In genomic region chr15:41904487-41905359, GRCh38 we compare ENCODE assay signal across 8 cellular contexts. TPM values are rescaled to one million over a fixed set of nuclear protein-coding genes. Genes with fewer than 3 reads are reported as not detected.
DNase-seq lines count a peak whose midpoint lies in the region; ATAC-seq and TF ChIP-seq lines count a peak whose summit lies in the region.

No MANE protein-coding gene starts in this region.

- CTCF ChIA-PET in PC-3 (lab: Charles Lee): interaction anchor here (0.6 to 1.5 kb wide), 6 partner anchors 23 to 209 kb away, joined by 3 to 16 read pairs (median 5); partner anchors contain the start of genes EHD4 and MAPKBP1

- H3K36me3 ChIP-seq in DND-41 (ENCODE audit: insufficient read depth, low read length): no peaks in the 10 kb centered on the region
- H3K36me3 ChIP-seq in PC-3 (ENCODE audit: low read depth, low read length): peaks cover 51% of the 10 kb centered on the region
- H3K36me3 ChIP-seq in esophagus squamous epithelium: peaks cover 25 to 86% (median 26%) of the 10 kb centered on the region in 3 donors
- H3K36me3 ChIP-seq in stomach: peaks cover 22 to 84% (median 60%) of the 10 kb centered on the region in 4 donors

- 36 to 80% methylated on average over 2 to 8 of the region's 14 CpGs for WGBS in esophagus squamous epithelium, 2 donors
- WGBS in stomach, 5 donors: 57 to 63% (median 62%) methylated on average over 13 to 14 of the region's 14 CpGs

- H4K20me1 ChIP-seq in DND-41 (ENCODE audit: insufficient read depth, low read length): no peaks in the 10 kb centered on the region
- H4K20me1 ChIP-seq in PC-3 (ENCODE audit: low read length): no peaks in the 10 kb centered on the region

- H2AFZ ChIP-seq in DND-41 (ENCODE audit: low read depth, low read length) (no peak overlapping the region), PC-3 (ENCODE audit: low read length) (no peak overlapping the region)

- no peaks in the 10 kb centered on the region for H3K9me3 Mint-ChIP-seq in nephron progenitor cell

- H3K4me2 ChIP-seq in DND-41 (ENCODE audit: insufficient read depth, low read length) (no peak overlapping the region), PC-3 (ENCODE audit: low read length) (no peak overlapping the region)

- peak overlapping the region; percentile 81 for H3K27ac Mint-ChIP-seq in nephron progenitor cell

- TF ChIP-seq POLR2A in esophagus squamous epithelium (IDR thresholded peaks at IDR 0.05) (no peak), stomach (IDR thresholded peaks at IDR 0.05) (no peak)

- H3F3A ChIP-seq in PC-3 (ENCODE audit: low read length, unreplicated experiment): no peaks in the 10 kb centered on the region

- H3K27me3 ChIP-seq in DND-41 (ENCODE audit: insufficient read depth, low read length, poor library complexity): no peaks in the 10 kb centered on the region
- H3K27me3 ChIP-seq in PC-3 (ENCODE audit: low read length): no peaks in the 10 kb centered on the region
- no peaks in the 10 kb centered on the region for H3K27me3 ChIP-seq in esophagus squamous epithelium
- H3K27me3 ChIP-seq in stomach: no peaks in the 10 kb centered on the region

- H3K4me3 Mint-ChIP-seq in nephron progenitor cell: peak overlapping the region; percentile 53

- no peaks in the 10 kb centered on the region for H3K27me3 Mint-ChIP-seq in nephron progenitor cell (ENCODE audit: low read depth, poor library complexity)

- BruUV-seq in PC-3 (replicated peaks; lab: Mats Ljungman, UMichigan): no TSS peak

- no peaks in the 10 kb centered on the region for H3K9me2 ChIP-seq in PC-3 (replicated peaks; ENCODE audit: low read length)

- H3K79me2 ChIP-seq in DND-41 (ENCODE audit: insufficient read depth, low read length) (no peaks in the 10 kb centered on the region), PC-3 (ENCODE audit: low read length) (no peaks in the 10 kb centered on the region)

- H3K4me3 ChIP-seq in DND-41 (ENCODE audit: low read depth in 1 of 2, low read length in 2 of 2): no peak overlapping the region
- H3K4me3 ChIP-seq in PC-3 (ENCODE audit: low read length): no peak overlapping the region
- H3K4me3 ChIP-seq in esophagus squamous epithelium: no peak overlapping the region
- no peak overlapping the region for H3K4me3 ChIP-seq in stomach

- ATAC-seq in DND-41 (ENCODE audit: insufficient read depth, low read depth): peak; percentile 85
- ATAC-seq in HG03439 (IDR thresholded peaks at IDR 0.05; ENCODE audit: unreplicated experiment): peak; percentile 52
- ATAC-seq in PC-3: peak; percentile 85
- no peak for ATAC-seq in GM18867 (IDR thresholded peaks at IDR 0.05; ENCODE audit: unreplicated experiment)

- H3K4me1 ChIP-seq in DND-41 (ENCODE audit: insufficient read depth, low read length): peaks cover 6% of the 10 kb centered on the region; the same call in 1 of the 2 replicates
- no peaks in the 10 kb centered on the region for H3K4me1 ChIP-seq in PC-3 (ENCODE audit: insufficient read depth, low read length)
- H3K4me1 ChIP-seq in esophagus squamous epithelium: peaks cover 0 to 14% (median 0%) of the 10 kb centered on the region in 3 donors
- H3K4me1 ChIP-seq in stomach: peaks cover 11 to 33% (median 19%) of the 10 kb centered on the region in 4 donors

- H3K36me3 Mint-ChIP-seq in nephron progenitor cell (ENCODE audit: low read depth): peaks cover 11% of the 10 kb centered on the region

- peaks cover 41% of the 10 kb centered on the region for H3K4me1 Mint-ChIP-seq in nephron progenitor cell

- peak; percentile 89 for TF ChIP-seq CTCF in DND-41 (IDR thresholded peaks at IDR 0.05; ENCODE audit: borderline replicate concordance, extremely low read depth, low read length, poor library complexity, severe bottlenecking)
- peak; percentile 91 for TF ChIP-seq CTCF in PC-3 (conservative IDR thresholded peaks at IDR 0.05; ENCODE audit: low read depth, low read length)
- TF ChIP-seq CTCF in esophagus squamous epithelium (IDR thresholded peaks at IDR 0.05): peak; percentile 57 to 80 (median 75)
- TF ChIP-seq CTCF in nephron progenitor cell (IDR thresholded peaks at IDR 0.05): peak; percentile 94
- TF ChIP-seq CTCF in stomach (IDR thresholded peaks at IDR 0.05): peak in 5 of 7 experiments; percentile 51 to 82 (median 75)

- DNase-seq in DND-41: peak; percentile 65
- peak; percentile 79 for DNase-seq in PC-3
- peak; percentile 45 for DNase-seq in activated T-cell treated with anti-CD3 and anti-CD28 coated beads for 48 hours (ENCODE audit: low read depth)
- no peak for DNase-seq in esophagus squamous epithelium (lab: John Stamatoyannopoulos, UW)
- DNase-seq in nephron progenitor cell: peak; percentile 78
- peak; percentile 67 for DNase-seq in stomach

- H3K27ac ChIP-seq in DND-41 (ENCODE audit: low read length) (no peak overlapping the region), PC-3 (ENCODE audit: low read length) (no peak overlapping the region), esophagus squamous epithelium (peak overlapping the region in 1 of 4 donors; percentile 14), stomach (peak overlapping the region in 1 of 5 donors; percentile 9)

- intact Hi-C loops in PC-3 (cut with micrococcal nuclease): loop anchor here (2.0 to 5.0 kb wide), 2 partner anchors 76 to 132 kb away; partner anchors contain the start of genes JMJD7 and MAPKBP1
- intact Hi-C loops in esophagus squamous epithelium (cut with DNase I): loop anchor here (5.0 kb wide), 1 partner anchor 127 kb away; no protein-coding TSS in a partner anchor
- intact Hi-C loops in stomach (cut with DNase I; ENCODE audit: low total_unique reads): no loop called here

- POLR2A ChIA-PET in PC-3 (lab: Charles Lee; ENCODE audit: unreplicated experiment): no interaction called here

- H3K9me3 ChIP-seq in DND-41 (ENCODE audit: insufficient read depth, low read length, severe bottlenecking) (peaks cover 14% of the 10 kb centered on the region), PC-3 (ENCODE audit: low read length) (no peaks in the 10 kb centered on the region), esophagus squamous epithelium (no peaks in the 10 kb centered on the region), stomach (no peaks in the 10 kb centered on the region)

- H3K9ac ChIP-seq in DND-41 (ENCODE audit: low read depth, low read length) (no peak overlapping the region), PC-3 (ENCODE audit: low read length) (no peak overlapping the region)

- no peak for TF ChIP-seq EP300 in stomach (IDR thresholded peaks at IDR 0.05)

RNA-seq across cellular contexts. Expression of gene SPTBN5, which starts 10.9 kb away (rescaled TPM):
- total RNA-seq in PC-3 (2014; rRNA removed): 0.84 and 0.98 TPM in 2 replicates
- 1 to 10 TPM; 1.9 to 4.4 (median 3.4) TPM for total RNA-seq in esophagus squamous epithelium
- total RNA-seq in stomach: 1 to 10 TPM in 1 of 5 donors, under 1 TPM in 3, not detected in 1; 0.29 to 4.9 (median 0.80) TPM
- 1 to 10 TPM; 2.6 to 3.2 (median 2.9) TPM for polyA plus RNA-seq in stomach
